Comparison of ENCODE assay signal across 12 cellular contexts in genomic region chr5:149735066-149735465, GRCh38. TPM values are rescaled to one million over a fixed set of nuclear protein-coding genes. Genes with fewer than 3 reads are reported as not detected.
DNase-seq lines count a peak whose midpoint lies in the region; ATAC-seq and TF ChIP-seq lines count a peak whose summit lies in the region.
"Had no signal": no experiment of that assay in that cellular context is flagged by ENCODE, and none has a peak within 500 bp of the region (broad histone marks: within the 10 kb centered on the region; RNA-seq: fewer than 3 reads in every experiment).

No MANE protein-coding gene starts in this region.

- H3K4me3 Mint-ChIP-seq in CD14-positive monocyte (peak overlapping the region; percentile 12 to 26), IgD-negative memory B cell (peak overlapping the region in 1 of 4 donors; percentile 72)
- no peak overlapping the region for H3K4me3 Mint-ChIP-seq in activated T-helper 2 cell treated with anti-CD3 and anti-CD28 coated beads, Interferon-gamma antibody, Interleukin-2, Interleukin-4, amounts not matched to agents 10 μg/mL and 5 μg/mL and 100 μg/mL, durations not matched to agents 14 hours and 24 hours and 36 hours (ENCODE audit: low read depth)
- H3K4me3 Mint-ChIP-seq in CD8-positive, alpha-beta T cell, result no peak overlapping the region
- H3K4me3 Mint-ChIP-seq: activated B cell treated with CpG ODN at 0.5 μM for 24 hours; activated naive CD8-positive, alpha-beta T cell had no signal

- no peak overlapping the region for H3K27ac ChIP-seq in smooth muscle cell (ENCODE audit: low read depth)
- H3K27ac ChIP-seq in CD8-positive, alpha-beta T cell (ENCODE audit: low read depth, low read length), result no peak overlapping the region

- peaks cover 13% of the 10 kb centered on the region for H3K4me1 ChIP-seq in smooth muscle cell (ENCODE audit: low read depth)
- peaks cover 8% of the 10 kb centered on the region for H3K4me1 ChIP-seq in CD8-positive, alpha-beta T cell (ENCODE audit: insufficient read depth, low read length)

- no peaks in the 10 kb centered on the region for H3K36me3 ChIP-seq in smooth muscle cell (ENCODE audit: low read depth)
- no peaks in the 10 kb centered on the region for H3K36me3 ChIP-seq in CD8-positive, alpha-beta T cell (ENCODE audit: insufficient read depth, low read length)

- H3K27me3 ChIP-seq in smooth muscle cell (ENCODE audit: low read depth), result no peaks in the 10 kb centered on the region
- H3K27me3 ChIP-seq in CD8-positive, alpha-beta T cell (ENCODE audit: insufficient read depth, low read length), result no peaks in the 10 kb centered on the region

- intact Hi-C loops in CD14-positive monocyte (cut with micrococcal nuclease), result loop anchor here in 1 of 2 donors (10.0 kb wide), 1 partner anchor 90 kb away; no protein-coding TSS in a partner anchor
- intact Hi-C loops in activated T-helper 2 cell treated with anti-CD3 and anti-CD28 coated beads, Interferon-gamma antibody, Interleukin-2, Interleukin-4, amounts not matched to agents 10 μg/mL and 5 μg/mL and 100 μg/mL, durations not matched to agents 14 hours and 24 hours and 36 hours (cut with micrococcal nuclease), result no loop called here
- intact Hi-C loops in CD8-positive, alpha-beta T cell (cut with DNase I, micrococcal nuclease), result loop anchor here in 1 of 2 experiments (10.0 kb wide), 1 partner anchor 380 kb away; the partner anchor contains the start of gene PCYOX1L

- no peaks in the 10 kb centered on the region for H3K9me3 ChIP-seq in smooth muscle cell (replicated peaks; ENCODE audit: low read depth)
- no peaks in the 10 kb centered on the region for H3K9me3 ChIP-seq in CD8-positive, alpha-beta T cell (ENCODE audit: low read length)

- H3K9ac ChIP-seq in smooth muscle cell (ENCODE audit: low read depth), result no peak overlapping the region

- H3K36me3 Mint-ChIP-seq in CD14-positive monocyte (peaks cover 11 to 14% of the 10 kb centered on the region in 2 donors), IgD-negative memory B cell (no peaks in the 10 kb centered on the region)
- H3K36me3 Mint-ChIP-seq in activated T-helper 2 cell treated with anti-CD3 and anti-CD28 coated beads, Interferon-gamma antibody, Interleukin-2, Interleukin-4, amounts not matched to agents 10 μg/mL and 5 μg/mL and 100 μg/mL, durations not matched to agents 14 hours and 24 hours and 36 hours (ENCODE audit: low read depth), result no peaks in the 10 kb centered on the region
- no peaks in the 10 kb centered on the region for H3K36me3 Mint-ChIP-seq in CD8-positive, alpha-beta T cell
- H3K36me3 Mint-ChIP-seq: CD4-positive, CD25-positive, alpha-beta regulatory T cell had no signal

- DNase-seq in CD14-positive monocyte (ENCODE audit: low spot score) (peak; percentile 69), SKM-1 (lab: John Stamatoyannopoulos, UW; ENCODE audit: unreplicated experiment) (peak; percentile 55), iris pigment epithelial cell (ENCODE audit: low read depth) (peak; percentile 36), Ammon's horn (ENCODE audit: low spot score) (no peak), smooth muscle cell (lab: John Stamatoyannopoulos, UW; ENCODE audit: unreplicated experiment) (no peak)
- no peak for DNase-seq in activated T-helper 2 cell treated with anti-CD3 and anti-CD28 coated beads, Interferon-gamma antibody, Interleukin-2, Interleukin-4, amounts not matched to agents 10 μg/mL and 5 μg/mL and 100 μg/mL, durations not matched to agents 14 hours and 24 hours and 36 hours (ENCODE audit: low spot score)
- DNase-seq in CD8-positive, alpha-beta T cell, result no peak
- DNase-seq: activated B cell treated with CpG ODN at 0.5 μM for 24 hours; CD4-positive, CD25-positive, alpha-beta regulatory T cell; effector CD8-positive, alpha-beta T cell had no signal

- peaks cover 48% of the 10 kb centered on the region for H3K4me1 Mint-ChIP-seq in CD14-positive monocyte
- peaks cover 21 to 31% (median 24%) of the 10 kb centered on the region in 3 donors for H3K4me1 Mint-ChIP-seq in IgD-negative memory B cell
- peaks cover 2% of the 10 kb centered on the region for H3K4me1 Mint-ChIP-seq in activated T-helper 2 cell treated with anti-CD3 and anti-CD28 coated beads, Interferon-gamma antibody, Interleukin-2, Interleukin-4, amounts not matched to agents 10 μg/mL and 5 μg/mL and 100 μg/mL, durations not matched to agents 14 hours and 24 hours and 36 hours (ENCODE audit: low read depth)
- peaks cover 8% of the 10 kb centered on the region for H3K4me1 Mint-ChIP-seq in CD8-positive, alpha-beta T cell (ENCODE audit: low read depth)

- H3K4me2 ChIP-seq in smooth muscle cell, result no peak overlapping the region

- H3K27ac Mint-ChIP-seq in CD14-positive monocyte (peak overlapping the region; percentile 70 to 91 (median 87)), IgD-negative memory B cell (peak overlapping the region; percentile 46 to 72 (median 52))
- no peak overlapping the region for H3K27ac Mint-ChIP-seq in activated T-helper 2 cell treated with anti-CD3 and anti-CD28 coated beads, Interferon-gamma antibody, Interleukin-2, Interleukin-4, amounts not matched to agents 10 μg/mL and 5 μg/mL and 100 μg/mL, durations not matched to agents 14 hours and 24 hours and 36 hours
- no peak overlapping the region for H3K27ac Mint-ChIP-seq in CD8-positive, alpha-beta T cell
- H3K27ac Mint-ChIP-seq: activated B cell treated with CpG ODN at 0.5 μM for 24 hours; activated naive CD8-positive, alpha-beta T cell; CD4-positive, CD25-positive, alpha-beta regulatory T cell had no signal

- no peak for TF ChIP-seq CTCF in CD14-positive monocyte (IDR thresholded peaks at IDR 0.05)
- no peak for TF ChIP-seq CTCF in smooth muscle cell (IDR thresholded peaks at IDR 0.05; ENCODE audit: borderline replicate concordance, insufficient read depth, poor library complexity, severe bottlenecking)
- no peak for TF ChIP-seq CTCF in CD8-positive, alpha-beta T cell (IDR thresholded peaks at IDR 0.05)

- ATAC-seq in CD8-positive, alpha-beta T cell, result no peak

- no peaks in the 10 kb centered on the region for H3F3A ChIP-seq in smooth muscle cell (ENCODE audit: low read depth)

- CTCF ChIA-PET in CD8-positive, alpha-beta T cell (lab: Charles Lee), result no interaction called here

- no peaks in the 10 kb centered on the region for H4K20me1 ChIP-seq in smooth muscle cell (ENCODE audit: low read depth)

- POLR2A ChIA-PET in CD8-positive, alpha-beta T cell (lab: Charles Lee), result no interaction called here

- H3K79me2 ChIP-seq in smooth muscle cell (ENCODE audit: low read depth), result peaks cover 8% of the 10 kb centered on the region

- WGBS in smooth muscle cell (ENCODE audit: low lambda C conversion rate), result 40% methylated on average over 4 of the region's 4 CpGs

- H3K27me3 Mint-ChIP-seq in CD14-positive monocyte (ENCODE audit: low read depth in 3 of 3) (no peaks in the 10 kb centered on the region), IgD-negative memory B cell (no peaks in the 10 kb centered on the region)
- H3K27me3 Mint-ChIP-seq in activated T-helper 2 cell treated with anti-CD3 and anti-CD28 coated beads, Interferon-gamma antibody, Interleukin-2, Interleukin-4, amounts not matched to agents 10 μg/mL and 5 μg/mL and 100 μg/mL, durations not matched to agents 14 hours and 24 hours and 36 hours (ENCODE audit: low read depth), result peaks cover 11% of the 10 kb centered on the region
- H3K27me3 Mint-ChIP-seq in CD8-positive, alpha-beta T cell (ENCODE audit: low read depth), result no peaks in the 10 kb centered on the region
- H3K27me3 Mint-ChIP-seq: activated B cell treated with CpG ODN at 0.5 μM for 24 hours; activated naive CD8-positive, alpha-beta T cell; CD4-positive, CD25-positive, alpha-beta regulatory T cell had no signal

- H2AFZ ChIP-seq in smooth muscle cell (ENCODE audit: low read depth), result no peak overlapping the region

- no peaks in the 10 kb centered on the region for H3K9me3 Mint-ChIP-seq in CD14-positive monocyte
- H3K9me3 Mint-ChIP-seq in IgD-negative memory B cell, result no peaks in the 10 kb centered on the region
- no peaks in the 10 kb centered on the region for H3K9me3 Mint-ChIP-seq in activated T-helper 2 cell treated with anti-CD3 and anti-CD28 coated beads, Interferon-gamma antibody, Interleukin-2, Interleukin-4, amounts not matched to agents 10 μg/mL and 5 μg/mL and 100 μg/mL, durations not matched to agents 14 hours and 24 hours and 36 hours
- H3K9me3 Mint-ChIP-seq in CD8-positive, alpha-beta T cell, result no peaks in the 10 kb centered on the region
- H3K9me3 Mint-ChIP-seq: activated B cell treated with CpG ODN at 0.5 μM for 24 hours had no signal

- H3K4me3 ChIP-seq in smooth muscle cell, result no peak overlapping the region
- no peak overlapping the region for H3K4me3 ChIP-seq in CD8-positive, alpha-beta T cell (ENCODE audit: low read depth, low read length)

RNA-seq across cellular contexts. Expression of gene PPARGC1B, which starts 5.0 kb away (rescaled TPM):
- polyA plus RNA-seq in CD14-positive monocyte (1 to 10 TPM in 1 of 2 donors, under 1 TPM in 1; 0.67 to 2.0 TPM), IgD-negative memory B cell (10.9 TPM), smooth muscle cell (1.1 and 1.7 TPM in 2 replicates)
- total RNA-seq in activated T-helper 2 cell treated with anti-CD3 and anti-CD28 coated beads, Interferon-gamma antibody, Interleukin-2, Interleukin-4, amounts not matched to agents 10 μg/mL and 5 μg/mL and 100 μg/mL, durations not matched to agents 14 hours and 24 hours and 36 hours, result 7.1 and 8.5 TPM in 2 replicates
- total RNA-seq in smooth muscle cell, result 1.3 and 3.3 TPM in 2 replicates
- 1 to 10 TPM; 4.1 to 4.2 TPM for total RNA-seq in CD8-positive, alpha-beta T cell

Comparison
In these comparisons a context has a peak if more than half of its experiments do, and no peak if none do; other contexts are left out.
1. DNase-seq: peak in CD14-positive monocyte (single experiment), SKM-1 (single experiment) and iris pigment epithelial cell (single experiment); none in activated T-helper 2 cell treated with anti-CD3 and anti-CD28 coated beads, Interferon-gamma antibody, Interleukin-2, Interleukin-4, amounts not matched to agents 10 μg/mL and 5 μg/mL and 100 μg/mL, durations not matched to agents 14 hours and 24 hours and 36 hours (single experiment), Ammon's horn (single experiment), smooth muscle cell (single experiment) and CD8-positive, alpha-beta T cell (0 of 7).
2. H3K27ac Mint-ChIP-seq: peak in CD14-positive monocyte (7 of 7) and IgD-negative memory B cell (3 of 3); none in activated T-helper 2 cell treated with anti-CD3 and anti-CD28 coated beads, Interferon-gamma antibody, Interleukin-2, Interleukin-4, amounts not matched to agents 10 μg/mL and 5 μg/mL and 100 μg/mL, durations not matched to agents 14 hours and 24 hours and 36 hours (single experiment) and CD8-positive, alpha-beta T cell (single experiment).
3. H3K4me3 Mint-ChIP-seq: peak in CD14-positive monocyte (2 of 2); none in activated T-helper 2 cell treated with anti-CD3 and anti-CD28 coated beads, Interferon-gamma antibody, Interleukin-2, Interleukin-4, amounts not matched to agents 10 μg/mL and 5 μg/mL and 100 μg/mL, durations not matched to agents 14 hours and 24 hours and 36 hours (single experiment) and CD8-positive, alpha-beta T cell (single experiment).